ENCODE assay signal across 1 cellular context in genomic region chr21:33622253-33622652, GRCh38.
TF ChIP-seq lines count a peak whose summit lies in the region.

No MANE protein-coding gene starts in this region.

TF ChIP-seq in H1, 55 proteins besides CTCF, POLR2A, EP300 and RAD21:
- no peak for TF ChIP-seq E2F6 (IDR thresholded peaks at IDR 0.05)
- TF ChIP-seq KDM5A (IDR thresholded peaks at IDR 0.05; ENCODE audit: low read length) = no peak
- no peak for TF ChIP-seq POU5F1 (IDR thresholded peaks at IDR 0.05; ENCODE audit: low read depth, low read length)
- TF ChIP-seq TEAD4 (IDR thresholded peaks at IDR 0.05; ENCODE audit: low read depth, low read length) = no peak
- no peak for TF ChIP-seq YY1 (IDR thresholded peaks at IDR 0.05; ENCODE audit: low read depth, low read length)
- TF ChIP-seq, protein P1, sequence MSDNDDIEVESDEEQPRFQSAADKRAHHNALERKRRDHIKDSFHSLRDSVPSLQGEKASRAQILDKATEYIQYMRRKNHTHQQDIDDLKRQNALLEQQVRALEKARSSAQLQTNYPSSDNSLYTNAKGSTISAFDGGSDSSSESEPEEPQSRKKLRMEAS (IDR thresholded peaks at IDR 0.05) = no peak
- TF ChIP-seq CBX8 (IDR thresholded peaks at IDR 0.05; ENCODE audit: borderline replicate concordance, low read depth, low read length) = no peak
- no peak for TF ChIP-seq SUZ12 (IDR thresholded peaks at IDR 0.05; ENCODE audit: low read length)
- no peak for TF ChIP-seq EGR1 (IDR thresholded peaks at IDR 0.05; ENCODE audit: borderline replicate concordance, low read depth, low read length)
- no peak for TF ChIP-seq CBX5 (IDR thresholded peaks at IDR 0.05; ENCODE audit: low read depth, low read length)
- TF ChIP-seq CHD2 (IDR thresholded peaks at IDR 0.05; ENCODE audit: low read length) = no peak
- TF ChIP-seq CREB1 (IDR thresholded peaks at IDR 0.05) = no peak
